Comparison of ENCODE assay signal across 8 cellular contexts in the genomic region with DNA sequence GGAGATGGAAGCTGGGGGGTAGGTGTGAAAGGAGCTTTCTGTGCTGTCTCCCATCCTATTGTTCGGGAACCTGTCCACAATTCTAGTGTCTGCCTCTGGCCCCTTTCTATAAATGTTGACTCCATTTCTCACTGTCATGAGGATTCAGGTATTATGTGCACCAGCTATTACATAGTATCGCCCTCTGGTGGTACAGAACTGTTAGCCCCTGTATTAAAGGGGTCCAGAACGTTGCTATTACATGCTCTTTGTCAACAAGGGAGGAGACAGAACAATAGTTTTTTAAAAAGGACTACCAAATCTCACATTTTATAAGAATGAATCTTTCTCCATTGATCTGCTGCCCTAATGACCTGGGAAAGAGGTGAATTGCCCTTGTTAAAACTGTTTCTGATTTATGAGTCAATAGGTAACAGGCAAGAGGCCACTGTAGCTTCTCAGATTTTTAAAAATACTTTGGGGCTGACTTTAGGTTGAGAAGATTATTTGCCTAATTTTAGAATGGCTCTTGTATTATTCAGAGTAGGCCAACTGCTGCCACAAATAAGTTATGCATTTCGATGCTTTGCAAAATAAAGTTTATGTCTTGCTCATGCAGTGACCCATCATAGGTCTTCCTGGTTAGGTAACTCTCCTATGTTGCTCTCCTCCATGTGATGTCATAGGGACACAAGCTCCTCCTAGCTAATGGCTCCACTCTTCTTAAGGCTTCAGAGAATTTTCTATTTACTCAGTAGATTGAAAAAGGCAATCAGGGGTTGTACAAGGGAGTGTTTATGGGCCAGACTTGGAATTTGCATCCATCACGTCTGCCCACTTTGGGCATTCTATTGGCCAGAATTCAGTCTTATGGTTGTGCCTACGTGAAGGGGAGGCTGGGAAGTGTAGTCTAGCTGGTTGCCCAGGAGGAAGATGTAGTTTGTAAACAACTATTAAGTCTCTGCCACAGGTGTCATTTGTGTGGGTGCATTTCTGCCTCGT. TPM values are rescaled to one million over a fixed set of nuclear protein-coding genes. Genes with fewer than 3 reads are reported as not detected.
DNase-seq lines count a peak whose midpoint lies in the region; ATAC-seq and TF ChIP-seq lines count a peak whose summit lies in the region.
"Had no signal": no experiment of that assay in that cellular context is flagged by ENCODE, and none has a peak within 500 bp of the region (broad histone marks: within the 10 kb centered on the region; RNA-seq: fewer than 3 reads in every experiment).

No MANE protein-coding gene starts in this region.

- H3K4me1 Mint-ChIP-seq in MCF 10A (ENCODE audit: insufficient read depth, unreplicated experiment) = no peaks in the 10 kb centered on the region

- H3K27me3 ChIP-seq in right lobe of liver (no peaks in the 10 kb centered on the region), aorta (ENCODE audit: control insufficient read depth in 1 of 2, insufficient read depth in 2 of 2, low read length in 1 of 2) (no peaks in the 10 kb centered on the region)

- BruUV-seq in MCF 10A (replicated peaks; lab: Mats Ljungman, UMichigan) = no TSS peak

- no peak overlapping the region for H3K4me3 Mint-ChIP-seq in MCF 10A (ENCODE audit: unreplicated experiment)

- 32% methylated on average over 6 of the region's 7 CpGs for WGBS in right lobe of liver (ENCODE audit: insufficient coverage, low coverage, low lambda C conversion rate, missing lambda C conversion rate)
- 82 to 84% methylated on average over 7 of the region's 7 CpGs for WGBS in aorta, 2 donors

- TF ChIP-seq CTCF in MCF 10A (IDR thresholded peaks at IDR 0.05; ENCODE audit: unreplicated experiment) (peak; percentile 81), right lobe of liver (IDR thresholded peaks at IDR 0.05) (peak; percentile 53 to 71 (median 56))

- H3K36me3 Mint-ChIP-seq in MCF 10A (ENCODE audit: insufficient read depth, unreplicated experiment) = no peaks in the 10 kb centered on the region

- peaks cover 9% of the 10 kb centered on the region for H3K27me3 Mint-ChIP-seq in MCF 10A (ENCODE audit: insufficient read depth, unreplicated experiment)

- CTCF ChIA-PET in MCF 10A (lab: Yijun Ruan, JAX) = interaction anchor here (0.6 to 4.0 kb wide), 59 partner anchors 8 to 730 kb away, joined by 3 to 60 read pairs (median 4); partner anchors contain the start of gene IL9

- H3K9me3 ChIP-seq in right lobe of liver (no peaks in the 10 kb centered on the region), aorta (ENCODE audit: control insufficient read depth, low read length) (peaks cover 6% of the 10 kb centered on the region)

- no peak for TF ChIP-seq POLR2A in right lobe of liver (IDR thresholded peaks at IDR 0.05)

- H3K9me3 Mint-ChIP-seq in MCF 10A (ENCODE audit: unreplicated experiment) = peaks cover 7% of the 10 kb centered on the region

- POLR2A ChIA-PET in MCF 10A (lab: Yijun Ruan, JAX) = interaction anchor here (0.8 to 2.7 kb wide), 5 partner anchors 8 to 47 kb away, joined by 4 to 10 read pairs (median 5); partner anchors contain the start of gene MACROH2A1

- intact Hi-C loops in MCF 10A (cut with micrococcal nuclease) = loop anchor here (5.0 to 10.0 kb wide), 3 partner anchors 39 to 219 kb away; no protein-coding TSS in a partner anchor
- intact Hi-C loops in right lobe of liver (cut with DNase I) = no loop called here
- intact Hi-C loops in aorta (cut with DNase I) = no loop called here

- H3K27ac ChIP-seq in right lobe of liver (no peak overlapping the region), aorta (ENCODE audit: low read depth in 1 of 2, low read length in 2 of 2) (no peak overlapping the region)

- H3K4me1 ChIP-seq in right lobe of liver (no peaks in the 10 kb centered on the region), aorta (ENCODE audit: control insufficient read depth in 1 of 2, insufficient read depth in 2 of 2, low read length in 2 of 2) (no peaks in the 10 kb centered on the region)

- H3K4me3 ChIP-seq in right lobe of liver (no peak overlapping the region), aorta (ENCODE audit: low read length in 2 of 2) (no peak overlapping the region)

- peak; percentile 68 for ATAC-seq in GM19324 (IDR thresholded peaks at IDR 0.05; ENCODE audit: low FRiP score, unreplicated experiment)
- peak; percentile 84 for ATAC-seq in HG03439 (IDR thresholded peaks at IDR 0.05; ENCODE audit: unreplicated experiment)
- ATAC-seq in right lobe of liver = peak; percentile 73 to 84 (median 80)
- ATAC-seq in aorta (ENCODE audit: low FRiP score) = no peak

- H3K27ac Mint-ChIP-seq in MCF 10A (ENCODE audit: low read depth, unreplicated experiment) = no peak overlapping the region

- peak; percentile 39 for DNase-seq in Daoy (ENCODE audit: low read depth)
- peak; percentile 75 to 81 for DNase-seq in NOMO-1 (lab: John Stamatoyannopoulos, UW; ENCODE audit: unreplicated experiment in 2 of 2)
- DNase-seq in MCF 10A (ENCODE audit: unreplicated experiment) = peak; percentile 82
- no peak for DNase-seq in right lobe of liver
- DNase-seq in aorta = no peak

- H3K36me3 ChIP-seq in right lobe of liver = no peaks in the 10 kb centered on the region
- H3K36me3 ChIP-seq in aorta (ENCODE audit: control insufficient read depth in 1 of 2, insufficient read depth in 2 of 2, low read length in 1 of 2) = no peaks in the 10 kb centered on the region

RNA-seq across cellular contexts. Expression of gene DCANP1, which starts 20.8 kb away (rescaled TPM):
- not detected in 2 replicates for total RNA-seq in Daoy (2014; rRNA removed; shearing (Covaris generic))
- not detected in 2 replicates for total RNA-seq in MCF 10A (2022)
- not detected for total RNA-seq in right lobe of liver
- not detected for total RNA-seq in aorta
- under 1 TPM in 1 of 2 donors, not detected in 1; 0.10 TPM for polyA plus RNA-seq in aorta
- polyA plus RNA-seq: urinary bladder had no signal

RNA-seq across cellular contexts. Expression of gene TIFAB, which starts 25.8 kb away (rescaled TPM):
- total RNA-seq in Daoy (2014; rRNA removed; shearing (Covaris generic)) = not detected in 2 replicates
- total RNA-seq in MCF 10A (2022) (not detected in 2 replicates), right lobe of liver (under 1 TPM in 2 of 6 experiments, not detected in 4; 0.05 to 0.09 TPM), aorta (under 1 TPM in 1 of 2 donors, not detected in 1; 0.24 TPM)
- not detected for polyA plus RNA-seq in aorta

RNA-seq across cellular contexts. Expression of gene MACROH2A1, which starts 27.4 kb away (rescaled TPM):
- total RNA-seq in Daoy (2014; rRNA removed; shearing (Covaris generic)) = 301 and 334 TPM in 2 replicates
- 266 and 306 TPM in 2 replicates for total RNA-seq in MCF 10A (2022)
- 100 to 1,000 TPM in 2 of 6 experiments, 10 to 100 TPM in 4; 40.0 to 113 (median 51.6) TPM for total RNA-seq in right lobe of liver
- total RNA-seq in aorta = 100 to 1,000 TPM in 1 of 2 donors, 10 to 100 TPM in 1; 99.0 to 113 TPM
- polyA plus RNA-seq in aorta = 100 to 1,000 TPM in 1 of 2 donors, 10 to 100 TPM in 1; 79.6 to 113 TPM

Comparison
In these comparisons a context has a peak if more than half of its experiments do, and no peak if none do; other contexts are left out.
1. DNase-seq: peak in Daoy (single experiment), NOMO-1 (2 of 2) and MCF 10A (single experiment); none in right lobe of liver (0 of 3) and aorta (0 of 2).